Comparison of ENCODE assay signal across 8 cellular contexts in genomic region chr2:232440220-232441018, GRCh38. TPM values are rescaled to one million over a fixed set of nuclear protein-coding genes. Genes with fewer than 3 reads are reported as not detected.
DNase-seq lines count a peak whose midpoint lies in the region; ATAC-seq, FAIRE-seq and TF ChIP-seq lines count a peak whose summit lies in the region.
"Not testable (repeated sequence)": the region's sequence is repeated elsewhere in the genome, so short reads cannot be mapped to it uniquely, and the experiment has no call there.

No MANE protein-coding gene starts in this region.

- not testable (repeated sequence) for H3K4me3 Mint-ChIP-seq in activated naive CD8-positive, alpha-beta T cell treated with anti-CD3 and anti-CD28 coated beads, Interleukin-2, amount 50 U/mL, for 24 hours

- H3K36me3 ChIP-seq in heart left ventricle = not testable (repeated sequence)

- not testable (repeated sequence) for H3K4me3 ChIP-seq in heart left ventricle

- DNase-seq in NCI-H146 treated with DMSO at 0.1 percent for 48 hours (lab: John Stamatoyannopoulos, UW; ENCODE audit: unreplicated experiment) (peak; percentile 17), T-helper 2 cell (peak; percentile 61 to 84 (median 74)), heart left ventricle (peak; percentile 75 to 92 (median 81)), putamen (ENCODE audit: low spot score) (peak; percentile 55), urothelium cell line (ENCODE audit: low spot score) (peak; percentile 81)
- peak; percentile 91 for DNase-seq in activated naive CD8-positive, alpha-beta T cell treated with anti-CD3 and anti-CD28 coated beads, Interleukin-2, amount 50 U/mL, for 24 hours

- peak; percentile 66 for ATAC-seq in HG02642 (IDR thresholded peaks at IDR 0.05; ENCODE audit: poor library complexity, unreplicated experiment)
- peak; percentile 80 for ATAC-seq in activated naive CD8-positive, alpha-beta T cell treated with anti-CD3 and anti-CD28 coated beads, Interleukin-2, amount 50 U/mL, for 24 hours
- ATAC-seq in heart left ventricle = peak; percentile 38 to 83 (median 72)

- TF ChIP-seq POLR2A in heart left ventricle (IDR thresholded peaks at IDR 0.05) = not testable (repeated sequence)

- H3K27ac ChIP-seq in heart left ventricle = not testable (repeated sequence)

- H3K36me3 Mint-ChIP-seq in activated naive CD8-positive, alpha-beta T cell treated with anti-CD3 and anti-CD28 coated beads, Interleukin-2, amount 50 U/mL, for 24 hours (ENCODE audit: low read depth) = not testable (repeated sequence)

- H3K9me3 Mint-ChIP-seq in activated naive CD8-positive, alpha-beta T cell treated with anti-CD3 and anti-CD28 coated beads, Interleukin-2, amount 50 U/mL, for 24 hours = not testable (repeated sequence)

- TF ChIP-seq CTCF in GM12873 (IDR thresholded peaks at IDR 0.05; ENCODE audit: insufficient read depth, low read depth, low read length, missing control alignments) = peak; percentile 92
- TF ChIP-seq CTCF in heart left ventricle (IDR thresholded peaks at IDR 0.05) = peak; percentile 74 to 96 (median 88)

- H3K27ac Mint-ChIP-seq in activated naive CD8-positive, alpha-beta T cell treated with anti-CD3 and anti-CD28 coated beads, Interleukin-2, amount 50 U/mL, for 24 hours = not testable (repeated sequence)

- H3K4me1 ChIP-seq in heart left ventricle = not testable (repeated sequence)

- peak; percentile 77 for FAIRE-seq in urothelium cell line (lab: Jason Lieb, UNC)

- 12 to 21% (median 18%) methylated on average over 9 to 15 of the region's 16 CpGs for WGBS in heart left ventricle, 4 donors

- not testable (repeated sequence) for H3K27me3 ChIP-seq in heart left ventricle

- H3K4me1 Mint-ChIP-seq in activated naive CD8-positive, alpha-beta T cell treated with anti-CD3 and anti-CD28 coated beads, Interleukin-2, amount 50 U/mL, for 24 hours = not testable (repeated sequence)

- not testable (repeated sequence) for H3K9me3 ChIP-seq in heart left ventricle

- H3K27me3 Mint-ChIP-seq in activated naive CD8-positive, alpha-beta T cell treated with anti-CD3 and anti-CD28 coated beads, Interleukin-2, amount 50 U/mL, for 24 hours = not testable (repeated sequence)

- intact Hi-C loops in heart left ventricle (cut with DNase I) = loop anchor here in 5 of 10 donors (1.0 to 10.0 kb wide), 7 partner anchors 82 to 534 kb away; partner anchors contain the start of genes NPPC (in 1 of the 5) and PRSS56 (in 1 of the 5)

RNA-seq across cellular contexts. Expression of gene ALPI, which starts 15.5 kb away (rescaled TPM):
- not detected for total RNA-seq in heart left ventricle
- not detected for polyA plus RNA-seq in heart left ventricle

RNA-seq across cellular contexts. Expression of gene ALPG, which starts 33.8 kb away (rescaled TPM):
- total RNA-seq in heart left ventricle = not detected
- polyA plus RNA-seq in heart left ventricle = not detected

RNA-seq across cellular contexts. Expression of gene ECEL1, which starts 47.2 kb away (rescaled TPM):
- total RNA-seq in heart left ventricle = 1 to 10 TPM in 1 of 9 donors, under 1 TPM in 6, not detected in 2; 0.20 to 1.2 (median 0.30) TPM
- 1 to 10 TPM in 1 of 2 donors, not detected in 1; 1.4 TPM for polyA plus RNA-seq in heart left ventricle

Comparison
In these comparisons a context has a peak if more than half of its experiments do, and no peak if none do; other contexts are left out.
1. DNase-seq: peak in every context shown above with its lines; median percentile 91 in activated naive CD8-positive, alpha-beta T cell treated with anti-CD3 and anti-CD28 coated beads, Interleukin-2, amount 50 U/mL, for 24 hours; 81 in heart left ventricle; 81 in urothelium cell line; 74 in T-helper 2 cell; 55 in putamen; 17 in NCI-H146 treated with DMSO at 0.1 percent for 48 hours.